ENCODE assay signal across 16 cellular contexts in the genomic region with DNA sequence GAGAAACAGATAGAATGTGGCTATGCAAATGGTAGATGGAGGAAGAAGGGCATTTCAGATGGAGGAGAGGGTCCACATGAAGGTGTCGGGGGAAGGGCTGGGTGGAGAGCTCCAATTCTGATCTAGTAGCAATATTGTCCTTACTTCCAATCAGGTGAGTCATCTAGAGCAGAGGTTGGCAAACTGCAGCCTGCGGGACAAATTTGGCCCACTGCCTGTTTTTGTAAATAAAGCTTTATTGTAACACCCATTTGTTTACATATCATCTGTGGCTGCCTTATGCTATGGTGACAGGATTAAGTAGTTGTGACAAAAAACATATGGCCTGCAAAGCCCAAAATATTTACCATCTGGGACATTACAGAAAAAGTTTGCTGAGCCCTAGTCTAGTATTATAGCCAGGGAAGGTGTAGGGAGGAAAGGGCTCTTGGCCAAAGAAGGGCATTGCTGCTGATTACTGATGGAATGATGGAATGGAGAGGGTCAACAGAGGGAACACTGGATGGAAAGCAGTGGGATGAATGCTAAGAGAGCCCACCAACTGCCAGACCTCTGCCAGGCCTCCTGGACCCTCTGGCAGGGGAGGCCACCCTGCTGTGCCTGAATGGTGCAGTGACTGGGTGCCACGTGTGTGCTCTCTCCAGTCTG.
DNase-seq lines count a peak whose midpoint lies in the region; ATAC-seq and TF ChIP-seq lines count a peak whose summit lies in the region.
"Had no signal": no experiment of that assay in that cellular context is flagged by ENCODE, and none has a peak within 500 bp of the region (broad histone marks: within the 10 kb centered on the region; RNA-seq: fewer than 3 reads in every experiment).

No MANE protein-coding gene starts in this region.

- ATAC-seq in GM21390 (IDR thresholded peaks at IDR 0.05; ENCODE audit: unreplicated experiment), result no peak
- ATAC-seq in HG02970 (IDR thresholded peaks at IDR 0.05; ENCODE audit: low FRiP score, unreplicated experiment), result no peak

- H3K27me3 ChIP-seq in CD4-positive, alpha-beta memory T cell (ENCODE audit: insufficient read depth, low read length), result no peaks in the 10 kb centered on the region
- H3K27me3 ChIP-seq in dorsolateral prefrontal cortex (no peaks in the 10 kb centered on the region), prostate gland (replicated peaks; ENCODE audit: insufficient read depth) (no peaks in the 10 kb centered on the region)

- DNase-seq in CD4-positive, alpha-beta memory T cell, result no peak
- peak; percentile 71 for DNase-seq in NCI-H69 (lab: John Stamatoyannopoulos, UW)
- no peak for DNase-seq in dorsolateral prefrontal cortex
- DNase-seq in prostate gland (ENCODE audit: low spot score), result no peak
- no peak for DNase-seq in effector CD4-positive, alpha-beta T cell
- no peak for DNase-seq in chondrocyte (ENCODE audit: low spot score)
- DNase-seq: activated CD4-positive, alpha-beta T cell treated with anti-CD3 and anti-CD28 coated beads, Interleukin-2, amount 50 U/mL, for 4 hours; activated naive CD8-positive, alpha-beta T cell treated with anti-CD3 and anti-CD28 coated beads, Interleukin-2, amount 50 U/mL, for 24 hours; activated T-cell treated with anti-CD3 and anti-CD28 coated beads, Interleukin-2, amount 50 U/mL, for 4 hours; H7; SK-N-SH; stimulated activated CD4-positive, alpha-beta T cell treated with anti-CD3 and anti-CD28 coated beads, Interleukin-4, amount 100 ng/mL, for 4 hours had no signal

- POLR2A ChIA-PET in CD4-positive, alpha-beta memory T cell (lab: Charles Lee; ENCODE audit: partially characterized antibody), result no interaction called here

- no peak for TF ChIP-seq POLR2A in prostate gland (IDR thresholded peaks at IDR 0.05)

- H3K4me3 ChIP-seq in CD4-positive, alpha-beta memory T cell (ENCODE audit: low read length in 2 of 2), result no peak overlapping the region
- H3K4me3 ChIP-seq in dorsolateral prefrontal cortex (peak overlapping the region in 1 of 59 donors; percentile 6), prostate gland (no peak overlapping the region)

- peaks cover 31 to 67% (median 41%) of the 10 kb centered on the region in 4 donors for H3K4me1 Mint-ChIP-seq in CD4-positive, alpha-beta memory T cell
- peaks cover 16% of the 10 kb centered on the region for H3K4me1 Mint-ChIP-seq in chondrocyte (ENCODE audit: low read depth)

- no peaks in the 10 kb centered on the region for H3K36me3 ChIP-seq in CD4-positive, alpha-beta memory T cell (ENCODE audit: insufficient read depth, low read length)
- no peaks in the 10 kb centered on the region for H3K36me3 ChIP-seq in prostate gland

- no peak overlapping the region for H3K27ac ChIP-seq in CD4-positive, alpha-beta memory T cell (ENCODE audit: low read depth, low read length)
- H3K27ac ChIP-seq in dorsolateral prefrontal cortex (peak overlapping the region in 55 of 59 donors; percentile 54 to 97 (median 84)), prostate gland (peak overlapping the region; percentile 56 to 90)

- H3K4me1 ChIP-seq in CD4-positive, alpha-beta memory T cell (ENCODE audit: insufficient read depth, low read length), result peaks cover 28% of the 10 kb centered on the region
- peaks cover 36% of the 10 kb centered on the region for H3K4me1 ChIP-seq in prostate gland (replicated peaks)

- H3K36me3 Mint-ChIP-seq in CD4-positive, alpha-beta memory T cell, result no peaks in the 10 kb centered on the region
- H3K36me3 Mint-ChIP-seq in chondrocyte (ENCODE audit: low read depth), result peaks cover 3% of the 10 kb centered on the region

- TF ChIP-seq CTCF in dorsolateral prefrontal cortex (IDR thresholded peaks at IDR 0.05 in 54 of 56, conservative IDR thresholded peaks at IDR 0.05 in 2 of 56; ENCODE audit: low read depth in 1 of 56, partially characterized antibody in 56 of 56), result no peak
- TF ChIP-seq CTCF in prostate gland (IDR thresholded peaks at IDR 0.05), result no peak
- no peak for TF ChIP-seq CTCF in chondrocyte (IDR thresholded peaks at IDR 0.05)

- no peak overlapping the region for H3K4me3 Mint-ChIP-seq in CD4-positive, alpha-beta memory T cell
- no peak overlapping the region for H3K4me3 Mint-ChIP-seq in chondrocyte (ENCODE audit: unreplicated experiment)
- H3K4me3 Mint-ChIP-seq: activated naive CD8-positive, alpha-beta T cell treated with anti-CD3 and anti-CD28 coated beads, Interleukin-2, amount 50 U/mL, for 24 hours; activated T-cell treated with anti-CD3 and anti-CD28 coated beads, Interleukin-2, amount 50 U/mL, for 4 hours; central memory CD8-positive, alpha-beta T cell; type B pancreatic cell had no signal

- CTCF ChIA-PET in CD4-positive, alpha-beta memory T cell (lab: Charles Lee; ENCODE audit: partially characterized antibody), result no interaction called here

- WGBS in prostate gland, result 86% methylated on average over 3 of the region's 3 CpGs

- intact Hi-C loops in CD4-positive, alpha-beta memory T cell (cut with micrococcal nuclease), result no loop called here
- intact Hi-C loops in dorsolateral prefrontal cortex (cut with DNase I), result no loop called here
- intact Hi-C loops in prostate gland (cut with DNase I), result no loop called here

- H3K27me3 Mint-ChIP-seq in CD4-positive, alpha-beta memory T cell, result no peaks in the 10 kb centered on the region
- H3K27me3 Mint-ChIP-seq in chondrocyte (ENCODE audit: low read depth), result no peaks in the 10 kb centered on the region
- H3K27me3 Mint-ChIP-seq: type B pancreatic cell had no signal

- H3K9me3 ChIP-seq in CD4-positive, alpha-beta memory T cell (ENCODE audit: control insufficient read depth in 1 of 2, low read length in 2 of 2), result no peaks in the 10 kb centered on the region
- H3K9me3 ChIP-seq in prostate gland, result no peaks in the 10 kb centered on the region
- H3K9me3 ChIP-seq: SK-N-SH had no signal

- peak overlapping the region in 4 of 7 donors; percentile 5 to 63 (median 23) for H3K27ac Mint-ChIP-seq in CD4-positive, alpha-beta memory T cell
- H3K27ac Mint-ChIP-seq in chondrocyte (ENCODE audit: unreplicated experiment), result no peak overlapping the region
- H3K27ac Mint-ChIP-seq: activated naive CD8-positive, alpha-beta T cell treated with anti-CD3 and anti-CD28 coated beads, Interleukin-2, amount 50 U/mL, for 24 hours; type B pancreatic cell had no signal

- no peaks in the 10 kb centered on the region for H3K9me3 Mint-ChIP-seq in CD4-positive, alpha-beta memory T cell
- H3K9me3 Mint-ChIP-seq in chondrocyte (ENCODE audit: low read depth), result no peaks in the 10 kb centered on the region
- H3K9me3 Mint-ChIP-seq: activated naive CD8-positive, alpha-beta T cell treated with anti-CD3 and anti-CD28 coated beads, Interleukin-2, amount 50 U/mL, for 24 hours; activated T-cell treated with anti-CD3 and anti-CD28 coated beads, Interleukin-2, amount 50 U/mL, for 4 hours; central memory CD8-positive, alpha-beta T cell; type B pancreatic cell had no signal
